8 cellular contexts compared by ENCODE assay signal in the genomic region with DNA sequence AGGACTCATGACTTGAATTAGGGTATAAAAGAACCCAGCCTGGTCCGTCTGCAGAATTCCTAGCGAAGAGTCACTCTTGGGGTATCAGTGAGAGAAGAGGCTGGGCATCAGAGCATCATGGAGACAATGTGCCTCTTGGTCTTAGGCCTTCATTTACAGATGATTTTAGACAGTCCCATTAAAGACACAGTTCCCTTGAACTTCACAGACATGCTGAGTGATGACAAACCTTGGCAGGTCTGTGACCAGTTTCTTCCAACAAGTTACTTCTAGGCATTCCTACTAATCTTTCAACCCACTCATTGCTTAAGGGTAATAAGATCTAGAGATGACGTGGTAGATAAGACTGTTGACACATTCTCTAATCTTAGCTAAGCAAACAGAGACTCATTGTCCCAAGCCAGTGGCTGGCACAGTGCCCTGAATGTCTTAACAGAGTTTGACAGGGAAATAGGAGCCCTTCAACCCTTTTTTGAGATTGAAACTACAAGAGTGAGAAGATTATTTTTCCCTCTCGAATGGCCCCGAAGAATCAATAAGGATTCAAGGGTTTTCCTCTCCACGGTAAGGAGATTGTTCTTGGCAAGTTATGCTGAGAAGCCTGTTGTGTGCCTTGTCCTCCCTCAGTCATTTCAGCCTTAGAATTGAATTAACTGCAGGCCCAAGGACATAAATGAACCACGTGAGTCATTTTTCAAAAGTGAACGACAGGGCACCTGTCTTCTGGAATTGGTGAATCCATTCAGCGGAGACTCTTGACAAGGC.
A peak's percentile ranks its signal among the peaks of the same experiment; 100 is the strongest.
DNase-seq lines count a peak whose midpoint lies in the region; ATAC-seq, FAIRE-seq and TF ChIP-seq lines count a peak whose summit lies in the region.

No MANE protein-coding gene starts in this region.

- intact Hi-C loops in kidney (cut with DNase I): no loop called here

- FAIRE-seq in astrocyte (lab: Jason Lieb, UNC) (no peak), kidney (lab: Jason Lieb, UNC) (peak; percentile 19)

- H3K9me3 Mint-ChIP-seq in astrocyte (ENCODE audit: unreplicated experiment): no peaks in the 10 kb centered on the region

- H3K79me2 ChIP-seq in astrocyte (ENCODE audit: insufficient read depth, low read length): no peaks in the 10 kb centered on the region

- peak overlapping the region; percentile 38 for H3K27ac Mint-ChIP-seq in astrocyte (ENCODE audit: unreplicated experiment)

- H3K4me3 ChIP-seq in astrocyte (ENCODE audit: insufficient read depth, low read depth, low read length): no peak overlapping the region
- H3K4me3 ChIP-seq in kidney (ENCODE audit: low read length in 2 of 2): no peak overlapping the region

- no peaks in the 10 kb centered on the region for H3K36me3 Mint-ChIP-seq in astrocyte (ENCODE audit: low read depth, unreplicated experiment)

- H3K27ac ChIP-seq in astrocyte (ENCODE audit: low read depth, low read length) (peak overlapping the region; percentile 85), kidney (ENCODE audit: low read depth in 2 of 2, low read length in 2 of 2) (peak overlapping the region; percentile 29 to 41)

- H3K4me1 ChIP-seq in astrocyte (ENCODE audit: insufficient read depth, low read length) (peaks cover 21% of the 10 kb centered on the region), kidney (ENCODE audit: control insufficient read depth in 1 of 2, insufficient read depth in 1 of 2, low read depth in 1 of 2, low read length in 2 of 2) (peaks cover 3 to 4% of the 10 kb centered on the region in 2 donors)

- H3K27me3 Mint-ChIP-seq in astrocyte (ENCODE audit: low read depth, unreplicated experiment): no peaks in the 10 kb centered on the region

- H3K36me3 ChIP-seq in astrocyte (ENCODE audit: insufficient read depth, low read length) (no peaks in the 10 kb centered on the region), kidney (ENCODE audit: control insufficient read depth in 1 of 2, insufficient read depth in 2 of 2, low read length in 2 of 2) (no peaks in the 10 kb centered on the region)

- no peaks in the 10 kb centered on the region for H4K20me1 ChIP-seq in astrocyte (ENCODE audit: insufficient read depth, low read length)

- H3K9ac ChIP-seq in astrocyte (ENCODE audit: low read length) (peak overlapping the region; percentile 65), kidney (ENCODE audit: low read length in 2 of 2) (no peak overlapping the region)

- DNase-seq in Caki2 (ENCODE audit: low read depth): peak; percentile 95
- peak; percentile 18 for DNase-seq in NCI-H1105 (lab: John Stamatoyannopoulos, UW)
- DNase-seq in astrocyte (ENCODE audit: low read depth): peak; percentile 99
- peak; percentile 94 for DNase-seq in kidney
- DNase-seq in stimulated activated CD8-positive, alpha-beta memory T cell treated with anti-CD3 and anti-CD28 coated beads, Interleukin-4, amount 100 ng/mL, for 24 hours (ENCODE audit: low read depth): peak; percentile 7
- DNase-seq in NCI-H1694 treated with DMSO at 0.1 percent for 48 hours (lab: John Stamatoyannopoulos, UW): no peak

- H2AFZ ChIP-seq in astrocyte (ENCODE audit: low read depth, low read length): no peak overlapping the region

- no peaks in the 10 kb centered on the region for H3K27me3 ChIP-seq in astrocyte (ENCODE audit: insufficient read depth, low read length)

- H3K4me2 ChIP-seq in astrocyte (ENCODE audit: low read length): peak overlapping the region; percentile 66

- H3K9me3 ChIP-seq in astrocyte (ENCODE audit: insufficient read depth, low read depth, low read length) (no peaks in the 10 kb centered on the region), kidney (ENCODE audit: control insufficient read depth in 1 of 2, low read length in 2 of 2) (no peaks in the 10 kb centered on the region)

- TF ChIP-seq CTCF in astrocyte (IDR thresholded peaks at IDR 0.05; ENCODE audit: insufficient read depth, low read depth, low read length) (no peak), kidney (IDR thresholded peaks at IDR 0.05; ENCODE audit: borderline replicate concordance, extremely low read depth, insufficient read depth) (no peak)

- ATAC-seq in GM18502 (IDR thresholded peaks at IDR 0.05; ENCODE audit: poor library complexity, unreplicated experiment) (no peak), GM21786 (IDR thresholded peaks at IDR 0.05; ENCODE audit: unreplicated experiment) (no peak)

- H3K4me1 Mint-ChIP-seq in astrocyte (ENCODE audit: low read depth, unreplicated experiment): peaks cover 23% of the 10 kb centered on the region

- no peak overlapping the region for H3K4me3 Mint-ChIP-seq in astrocyte (ENCODE audit: unreplicated experiment)

- in situ Hi-C loops in Caki2 (cut with HindIII; ENCODE audit: low pct_unique_long_range_greater_than_20kb, low sequenced_read_pairs): loop anchor here (25.0 kb wide), 2 partner anchors 342 to 458 kb away; no protein-coding TSS in a partner anchor
